ENCODE assay signal across 28 cellular contexts in genomic region chr1:166136699-166137401, GRCh38. TPM values are rescaled to one million over a fixed set of nuclear protein-coding genes. Genes with fewer than 3 reads are reported as not detected.
"Had no signal": no experiment of that assay in that cellular context is flagged by ENCODE, and none has a peak within 500 bp of the region (broad histone marks: within the 10 kb centered on the region; RNA-seq: fewer than 3 reads in every experiment).

No MANE protein-coding gene starts in this region.

- H3K4me1 ChIP-seq: SJSA1 had no signal

- H3K9ac ChIP-seq: SK-N-SH had no signal

- H3K36me3 ChIP-seq: MG63, SJSA1 had no signal

- DNase-seq: IMR-90; Karpas-422; KG1; MG63; NCI-H1092; NCI-H1105 treated with DMSO at 0.1 percent for 48 hours; NCI-H1417 treated with DMSO at 0.1 percent for 48 hours; NCI-H146; NCI-H1694 treated with DMSO at 0.1 percent for 48 hours; NCI-H1930; NCI-H2081; NCI-H2171; NCI-H226; NCI-H446; NCI-H510A; NCI-H524 treated with DMSO at 0.1 percent for 48 hours; NCI-H69; NCI-H774; NK-92 treated with Interleukin-12 subunit alpha and Interleukin-12 subunit beta, amount 100 ng/mL, for 24 hours; PC-3; SIG-M5; SW 1271 had no signal

- H3K27me3 ChIP-seq: SJSA1 had no signal

- H3K27ac ChIP-seq: RWPE1, SJSA1 had no signal

- H3K9me2 ChIP-seq: SK-N-SH had no signal

- H3K4me3 ChIP-seq: MG63, SJSA1 had no signal

- ATAC-seq: HepG2, Panc1, PC-3 had no signal

- H3K4me2 ChIP-seq: SK-N-SH had no signal

- H3K9me3 ChIP-seq: SJSA1, SK-N-SH had no signal

RNA-seq across cellular contexts. Expression of gene FAM78B, which starts 30.0 kb away (rescaled TPM):
- total RNA-seq: OCI-LY7 had no signal
